In the genomic region with DNA sequence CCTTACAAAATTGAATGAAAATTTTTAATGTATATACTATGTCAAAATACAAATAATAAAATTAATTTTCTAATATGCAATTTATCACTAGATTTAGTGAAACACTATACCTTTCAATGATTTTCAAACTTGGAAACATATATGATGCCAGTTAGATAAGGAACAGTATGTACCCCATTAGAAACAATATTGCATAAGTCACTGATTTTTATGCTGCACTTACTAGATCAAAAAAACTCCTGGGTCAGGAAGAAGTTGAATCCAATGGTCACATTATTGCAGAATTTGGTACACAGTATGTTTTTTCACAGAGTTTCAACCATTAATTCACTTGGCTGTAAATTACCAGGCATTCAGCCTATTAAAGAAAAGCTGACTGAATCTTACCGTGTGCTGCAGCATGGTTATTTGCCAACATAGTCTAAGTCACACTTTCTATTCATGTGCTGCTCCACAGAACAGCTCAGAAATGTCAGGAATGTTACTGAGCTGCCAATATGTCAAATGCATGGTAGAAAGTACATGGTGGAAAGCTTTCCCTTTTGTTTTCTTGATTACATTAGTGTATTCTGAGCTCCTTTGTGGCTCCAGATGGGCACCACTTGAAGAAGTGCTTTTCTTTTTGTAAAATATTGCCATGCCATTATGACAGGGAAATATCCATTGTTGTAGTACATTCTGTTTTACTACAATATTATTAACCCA, we compare ENCODE assay signal across 11 cellular contexts. TPM values are rescaled to one million over a fixed set of nuclear protein-coding genes. Genes with fewer than 3 reads are reported as not detected.
A peak's percentile ranks its signal among the peaks of the same experiment; 100 is the strongest.
DNase-seq lines count a peak whose midpoint lies in the region; ATAC-seq and TF ChIP-seq lines count a peak whose summit lies in the region.
"Had no signal": no experiment of that assay in that cellular context is flagged by ENCODE, and none has a peak within 500 bp of the region (broad histone marks: within the 10 kb centered on the region; RNA-seq: fewer than 3 reads in every experiment).

No MANE protein-coding gene starts in this region.

- no peak for TF ChIP-seq EP300 in Ishikawa (IDR thresholded peaks at IDR 0.05; ENCODE audit: borderline replicate concordance)

- H3K4me3 ChIP-seq in coronary artery = peak overlapping the region; percentile 22
- no peak overlapping the region for H3K4me3 ChIP-seq in thyroid gland (replicated peaks in 1 of 3)

- H3K4me1 ChIP-seq in thyroid gland = peaks cover 6 to 11% of the 10 kb centered on the region in 2 donors

- no peak for ATAC-seq in HG03025 (IDR thresholded peaks at IDR 0.05; ENCODE audit: low FRiP score, unreplicated experiment)

- no peaks in the 10 kb centered on the region for H3K27me3 ChIP-seq in thyroid gland

- intact Hi-C loops in thyroid gland (cut with DNase I) = no loop called here

- WGBS in thyroid gland, 2 donors = 9 to 19% methylated on average over 1 of the region's 1 CpG

- H3K36me3 ChIP-seq in thyroid gland = no peaks in the 10 kb centered on the region

- no peak for TF ChIP-seq RAD21 in Ishikawa (IDR thresholded peaks at IDR 0.05; ENCODE audit: low read depth)

- no peaks in the 10 kb centered on the region for H3K9me3 ChIP-seq in thyroid gland

- no peak for TF ChIP-seq CTCF in coronary artery (IDR thresholded peaks at IDR 0.05)
- no peak for TF ChIP-seq CTCF in thyroid gland (IDR thresholded peaks at IDR 0.05)

- no peak for TF ChIP-seq POLR2A in thyroid gland (IDR thresholded peaks at IDR 0.05)

- H3K27ac ChIP-seq in coronary artery = peak overlapping the region; percentile 36 to 62
- H3K27ac ChIP-seq in thyroid gland = peak overlapping the region; percentile 28 to 69 (median 43)

- DNase-seq in coronary artery (ENCODE audit: low spot score) (no peak), iris pigment epithelial cell (ENCODE audit: low read depth) (peak; percentile 93), thyroid gland (peak in 1 of 2 donors; percentile 17), NOMO-1 treated with dmso at 0.1 percent for 144 hours (lab: John Stamatoyannopoulos, UW; ENCODE audit: unreplicated experiment) (no peak), UCSD-AML1 (lab: John Stamatoyannopoulos, UW; ENCODE audit: unreplicated experiment) (no peak)
- DNase-seq: central memory CD4-positive, alpha-beta T cell; posterior cingulate gyrus had no signal

TF ChIP-seq in Ishikawa, 13 proteins besides CTCF, POLR2A, EP300 and RAD21:
- TF ChIP-seq, protein P1, sequence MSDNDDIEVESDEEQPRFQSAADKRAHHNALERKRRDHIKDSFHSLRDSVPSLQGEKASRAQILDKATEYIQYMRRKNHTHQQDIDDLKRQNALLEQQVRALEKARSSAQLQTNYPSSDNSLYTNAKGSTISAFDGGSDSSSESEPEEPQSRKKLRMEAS (IDR thresholded peaks at IDR 0.05) = peak; percentile 73
- TF ChIP-seq YY1 (IDR thresholded peaks at IDR 0.05; ENCODE audit: low read depth) (no peak), TAF1 (IDR thresholded peaks at IDR 0.05; ENCODE audit: low read depth) (no peak), ZBTB7A (IDR thresholded peaks at IDR 0.05; ENCODE audit: low read depth) (no peak), CREB1 (IDR thresholded peaks at IDR 0.05; ENCODE audit: low read depth) (no peak), FOXM1 (IDR thresholded peaks at IDR 0.05; ENCODE audit: borderline replicate concordance, low read depth) (no peak), EGR1 (IDR thresholded peaks at IDR 0.05) (no peak), CEBPB (IDR thresholded peaks at IDR 0.05) (peak; percentile 2; the same call in 1 of the 2 replicates), TEAD4 (IDR thresholded peaks at IDR 0.05) (peak; percentile 97), NFIC (IDR thresholded peaks at IDR 0.05) (peak; percentile 77), TCF12 (IDR thresholded peaks at IDR 0.05; ENCODE audit: low read depth) (peak; percentile 70)
- TF ChIP-seq, protein P2, sequence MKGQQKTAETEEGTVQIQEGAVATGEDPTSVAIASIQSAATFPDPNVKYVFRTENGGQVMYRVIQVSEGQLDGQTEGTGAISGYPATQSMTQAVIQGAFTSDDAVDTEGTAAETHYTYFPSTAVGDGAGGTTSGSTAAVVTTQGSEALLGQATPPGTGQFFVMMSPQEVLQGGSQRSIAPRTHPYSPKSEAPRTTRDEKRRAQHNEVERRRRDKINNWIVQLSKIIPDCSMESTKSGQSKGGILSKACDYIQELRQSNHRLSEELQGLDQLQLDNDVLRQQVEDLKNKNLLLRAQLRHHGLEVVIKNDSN (IDR thresholded peaks at IDR 0.05) = no peak; the same call in 1 of the 2 replicates
- TF ChIP-seq, protein P3, sequence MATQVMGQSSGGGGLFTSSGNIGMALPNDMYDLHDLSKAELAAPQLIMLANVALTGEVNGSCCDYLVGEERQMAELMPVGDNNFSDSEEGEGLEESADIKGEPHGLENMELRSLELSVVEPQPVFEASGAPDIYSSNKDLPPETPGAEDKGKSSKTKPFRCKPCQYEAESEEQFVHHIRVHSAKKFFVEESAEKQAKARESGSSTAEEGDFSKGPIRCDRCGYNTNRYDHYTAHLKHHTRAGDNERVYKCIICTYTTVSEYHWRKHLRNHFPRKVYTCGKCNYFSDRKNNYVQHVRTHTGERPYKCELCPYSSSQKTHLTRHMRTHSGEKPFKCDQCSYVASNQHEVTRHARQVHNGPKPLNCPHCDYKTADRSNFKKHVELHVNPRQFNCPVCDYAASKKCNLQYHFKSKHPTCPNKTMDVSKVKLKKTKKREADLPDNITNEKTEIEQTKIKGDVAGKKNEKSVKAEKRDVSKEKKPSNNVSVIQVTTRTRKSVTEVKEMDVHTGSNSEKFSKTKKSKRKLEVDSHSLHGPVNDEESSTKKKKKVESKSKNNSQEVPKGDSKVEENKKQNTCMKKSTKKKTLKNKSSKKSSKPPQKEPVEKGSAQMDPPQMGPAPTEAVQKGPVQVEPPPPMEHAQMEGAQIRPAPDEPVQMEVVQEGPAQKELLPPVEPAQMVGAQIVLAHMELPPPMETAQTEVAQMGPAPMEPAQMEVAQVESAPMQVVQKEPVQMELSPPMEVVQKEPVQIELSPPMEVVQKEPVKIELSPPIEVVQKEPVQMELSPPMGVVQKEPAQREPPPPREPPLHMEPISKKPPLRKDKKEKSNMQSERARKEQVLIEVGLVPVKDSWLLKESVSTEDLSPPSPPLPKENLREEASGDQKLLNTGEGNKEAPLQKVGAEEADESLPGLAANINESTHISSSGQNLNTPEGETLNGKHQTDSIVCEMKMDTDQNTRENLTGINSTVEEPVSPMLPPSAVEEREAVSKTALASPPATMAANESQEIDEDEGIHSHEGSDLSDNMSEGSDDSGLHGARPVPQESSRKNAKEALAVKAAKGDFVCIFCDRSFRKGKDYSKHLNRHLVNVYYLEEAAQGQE (IDR thresholded peaks at IDR 0.05; ENCODE audit: low read depth) = no peak

RNA-seq across cellular contexts. Expression of a gene that starts 9.9 kb away (rescaled TPM):
- total RNA-seq in thyroid gland = 1 to 10 TPM; 1.9 to 8.6 (median 2.8) TPM
- total RNA-seq: activated CD8-positive, alpha-beta memory T cell treated with anti-CD3 and anti-CD28 coated beads for 36 hours; G401 had no signal
